ENCODE assay signal across 17 cellular contexts in the genomic region with DNA sequence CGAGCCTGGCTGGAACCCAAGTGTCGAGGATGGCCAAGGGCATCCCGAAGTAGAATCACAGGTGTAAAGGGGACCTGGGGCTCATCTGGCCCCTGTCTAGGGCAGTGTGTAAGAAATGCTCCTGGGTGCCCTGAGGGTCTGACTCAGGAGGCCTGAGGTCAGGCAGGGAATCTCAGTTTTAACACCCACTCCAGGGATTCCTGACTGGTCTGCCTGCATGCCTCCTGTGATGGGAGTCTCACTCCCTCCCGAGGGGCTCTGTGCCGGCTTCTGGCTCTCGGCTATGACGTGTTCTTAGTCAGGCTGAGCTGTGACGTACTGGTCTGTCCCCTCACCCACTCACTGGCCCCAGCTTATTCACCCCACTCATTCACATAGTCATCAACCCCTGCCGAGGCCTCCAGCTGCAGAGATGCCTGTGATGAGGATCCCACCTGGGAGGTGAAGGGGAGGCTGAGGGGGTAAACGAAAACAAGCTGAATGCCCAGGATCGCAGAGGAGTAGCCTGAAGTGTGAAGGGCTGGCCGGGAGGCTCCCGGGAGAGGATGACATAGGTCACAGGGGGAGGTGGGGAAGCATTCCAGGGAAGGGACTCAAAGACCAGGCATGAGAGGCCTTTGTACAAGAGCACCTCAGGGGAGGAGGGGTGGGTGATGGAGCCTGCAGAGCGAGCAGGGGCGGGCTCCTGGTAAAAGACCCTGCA. TPM values are rescaled to one million over a fixed set of nuclear protein-coding genes. Genes with fewer than 3 reads are reported as not detected.
DNase-seq lines count a peak whose midpoint lies in the region; ATAC-seq, FAIRE-seq and TF ChIP-seq lines count a peak whose summit lies in the region.
"Had no signal": no experiment of that assay in that cellular context is flagged by ENCODE, and none has a peak within 500 bp of the region (broad histone marks: within the 10 kb centered on the region; RNA-seq: fewer than 3 reads in every experiment).

No MANE protein-coding gene starts in this region.

- ATAC-seq in HG03108 (IDR thresholded peaks at IDR 0.05; ENCODE audit: unreplicated experiment) = no peak
- ATAC-seq: activated naive CD4-positive, alpha-beta T cell treated with anti-CD3 and anti-CD28 coated beads, Interleukin-2, amount 50 U/mL, for 72 hours; CD8-positive, alpha-beta T cell had no signal

- in situ Hi-C loops in GM23248 (cut with MboI) = no loop called here

- POLR2A ChIA-PET in RWPE1 (lab: Yijun Ruan, JAX; ENCODE audit: low non-redundant PET) = interaction anchor here (0.6 kb wide), 1 partner anchor 771 kb away, joined by 9 read pairs; no protein-coding TSS in a partner anchor

- peaks cover 39% of the 10 kb centered on the region for H3K79me2 ChIP-seq in GM23248 (ENCODE audit: insufficient read depth)

- CTCF ChIA-PET in RWPE1 (lab: Yijun Ruan, JAX) = no interaction called here

- H3K27ac ChIP-seq in GM23248 (peak overlapping the region; percentile 78), RWPE1 (peak overlapping the region; percentile 78), small intestine (ENCODE audit: low read depth in 1 of 2, low read length in 1 of 2) (peak overlapping the region; percentile 82 to 87)
- H3K27ac ChIP-seq: esophagus muscularis mucosa, thoracic aorta had no signal

- FAIRE-seq in small intestine (lab: Jason Lieb, UNC) = no peak

- H3K4me3 ChIP-seq in GM23248 (no peak overlapping the region), fibroblast of villous mesenchyme (ENCODE audit: low read depth, low read length) (no peak overlapping the region), small intestine (ENCODE audit: low read depth in 1 of 2, low read length in 2 of 2) (no peak overlapping the region)
- H3K4me3 ChIP-seq: esophagus muscularis mucosa, right atrium auricular region, thoracic aorta had no signal

- peak overlapping the region; percentile 80 for H3K9ac ChIP-seq in GM23248

- no peaks in the 10 kb centered on the region for H4K20me1 ChIP-seq in GM23248 (ENCODE audit: insufficient read depth)

- H2AFZ ChIP-seq in GM23248 = no peak overlapping the region

- 33 to 37% methylated on average over 13 to 15 of the region's 15 CpGs for WGBS in GM23248 (ENCODE audit: low coverage in 1 of 2, low lambda C conversion rate in 2 of 2, missing lambda C conversion rate in 2 of 2), 2 experiments
- 40 to 67% (median 57%) methylated on average over 15 of the region's 15 CpGs for WGBS in small intestine, 3 donors

- H3K9me3 ChIP-seq in GM23248 (ENCODE audit: low read depth) = no peaks in the 10 kb centered on the region
- no peaks in the 10 kb centered on the region for H3K9me3 ChIP-seq in small intestine (ENCODE audit: control insufficient read depth, low read depth)
- H3K9me3 ChIP-seq: esophagus muscularis mucosa, right atrium auricular region, thoracic aorta had no signal

- H3K4me1 ChIP-seq in GM23248 (ENCODE audit: insufficient read depth) (peaks cover 14% of the 10 kb centered on the region), small intestine (ENCODE audit: control insufficient read depth in 2 of 2, insufficient read depth in 1 of 2, low read depth in 1 of 2, low read length in 1 of 2) (peaks cover 4 to 8% of the 10 kb centered on the region in 2 donors)
- H3K4me1 ChIP-seq: esophagus muscularis mucosa had no signal

- no peaks in the 10 kb centered on the region for H3K9me2 ChIP-seq in GM23248 (ENCODE audit: insufficient read depth)

- H3K36me3 ChIP-seq in GM23248 (ENCODE audit: low read depth) (no peaks in the 10 kb centered on the region), small intestine (ENCODE audit: control insufficient read depth in 2 of 2, insufficient read depth in 2 of 2, low read length in 2 of 2) (peaks cover 3 to 11% of the 10 kb centered on the region in 2 donors)

- DNase-seq in GM23248 (peak; percentile 87), RWPE1 (ENCODE audit: low spot score) (no peak), fibroblast of villous mesenchyme (ENCODE audit: low read depth) (peak; percentile 12), small intestine (no peak), ecto neural progenitor cell (ENCODE audit: low spot score) (no peak)
- DNase-seq in activated CD4-positive, alpha-beta T cell treated with anti-CD3 and anti-CD28 coated beads for 4 hours = no peak
- DNase-seq in activated CD4-positive, alpha-beta T cell treated with anti-CD3 and anti-CD28 coated beads, Interleukin-2, amount 50 U/mL, for 48 hours = no peak
- DNase-seq: CD8-positive, alpha-beta T cell; NCI-H524 had no signal

- peak overlapping the region; percentile 11 for H3K4me2 ChIP-seq in GM23248 (ENCODE audit: unreplicated experiment)

- peaks cover 4% of the 10 kb centered on the region; the same call in 1 of the 2 replicates for H3F3A ChIP-seq in GM23248 (ENCODE audit: insufficient read depth)

- H3K27me3 ChIP-seq in GM23248 (replicated peaks; ENCODE audit: insufficient read depth) (no peaks in the 10 kb centered on the region), small intestine (ENCODE audit: control insufficient read depth in 2 of 2, insufficient read depth in 2 of 2, low read length in 2 of 2) (no peaks in the 10 kb centered on the region)
- H3K27me3 ChIP-seq: esophagus muscularis mucosa, right atrium auricular region had no signal

- TF ChIP-seq CTCF in RWPE1 (conservative IDR thresholded peaks at IDR 0.05; ENCODE audit: low read depth) (no peak), fibroblast of villous mesenchyme (IDR thresholded peaks at IDR 0.05; ENCODE audit: insufficient read depth, low read depth, low read length) (no peak)

RNA-seq across cellular contexts. Expression of gene FAM83G, which starts 23.7 kb away (rescaled TPM):
- 26.2 and 27.7 TPM in 2 replicates for total RNA-seq in GM23248 (2014; rRNA removed; shearing (Covaris generic))
- polyA plus RNA-seq in GM23248 (2016; fragmentation: Nextera tagmentation; extraction: Ambion mirVana) (8.9 and 9.3 TPM in 2 replicates), small intestine (10 to 100 TPM; 17.1 to 37.3 (median 23.0) TPM)
- 12.1 and 14.5 TPM in 2 replicates for total RNA-seq in fibroblast of villous mesenchyme

RNA-seq across cellular contexts. Expression of gene SLC5A10, which starts 28.9 kb away (rescaled TPM):
- total RNA-seq in GM23248 (2014; rRNA removed; shearing (Covaris generic)) = not detected in 2 replicates
- polyA plus RNA-seq in GM23248 (2016; fragmentation: Nextera tagmentation; extraction: Ambion mirVana) = 0.10 TPM in 1 of 2 replicates, not detected in the other
- not detected in 2 replicates for total RNA-seq in fibroblast of villous mesenchyme
- polyA plus RNA-seq in small intestine = under 1 TPM in 2 of 3 donors, not detected in 1; 0.09 to 0.27 TPM
- total RNA-seq: activated CD8-positive, alpha-beta memory T cell treated with anti-CD3 and anti-CD28 coated beads for 36 hours; activated naive CD4-positive, alpha-beta T cell treated with anti-CD3 and anti-CD28 coated beads, Interleukin-2, amount 50 U/mL, for 72 hours; CD8-positive, alpha-beta T cell; chondrocyte; esophagus muscularis mucosa; mucosa of gallbladder; thoracic aorta had no signal

Comparison
In these comparisons a context has a peak if more than half of its experiments do, and no peak if none do; other contexts are left out.
1. DNase-seq: peak in GM23248 (single experiment) and fibroblast of villous mesenchyme (single experiment); none in RWPE1 (single experiment), small intestine (single experiment), activated CD4-positive, alpha-beta T cell treated with anti-CD3 and anti-CD28 coated beads for 4 hours (0 of 2), activated CD4-positive, alpha-beta T cell treated with anti-CD3 and anti-CD28 coated beads, Interleukin-2, amount 50 U/mL, for 48 hours (0 of 2) and ecto neural progenitor cell (single experiment).
2. Peak in every context shown above with its lines, with median percentiles within 50 percentile points of each other: H3K27ac ChIP-seq.